Comparison of ENCODE assay signal across 19 cellular contexts in the genomic region with DNA sequence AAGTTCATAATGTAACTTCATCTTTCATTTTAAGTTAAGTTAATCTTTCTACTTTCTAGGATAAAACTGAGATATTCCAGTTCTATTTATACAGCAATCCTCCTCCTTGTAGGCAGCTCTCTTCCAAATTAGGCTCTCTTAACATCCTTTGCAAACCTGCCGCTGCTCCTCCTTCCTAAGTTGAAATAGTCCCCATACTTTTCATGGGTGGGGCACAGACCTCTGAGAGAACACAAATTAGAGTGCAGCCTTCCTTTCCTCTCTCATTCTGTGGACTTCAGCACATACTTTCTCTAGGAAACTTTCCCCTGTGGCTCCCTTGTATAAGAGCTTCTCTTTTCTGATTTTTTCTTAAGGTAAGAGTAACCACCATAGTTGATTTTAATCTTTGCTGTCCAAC. TPM values are rescaled to one million over a fixed set of nuclear protein-coding genes. Genes with fewer than 3 reads are reported as not detected.
DNase-seq lines count a peak whose midpoint lies in the region; ATAC-seq, FAIRE-seq and TF ChIP-seq lines count a peak whose summit lies in the region.
"Had no signal": no experiment of that assay in that cellular context is flagged by ENCODE, and none has a peak within 500 bp of the region (broad histone marks: within the 10 kb centered on the region; RNA-seq: fewer than 3 reads in every experiment).

No MANE protein-coding gene starts in this region.

- H3K9me3 ChIP-seq in HCT116 (ENCODE audit: control insufficient read depth in 1 of 2, insufficient read depth in 1 of 2, low read depth in 1 of 2, low read length in 2 of 2): no peaks in the 10 kb centered on the region
- no peaks in the 10 kb centered on the region for H3K9me3 ChIP-seq in astrocyte (ENCODE audit: insufficient read depth, low read depth, low read length)
- no peaks in the 10 kb centered on the region for H3K9me3 ChIP-seq in thoracic aorta
- H3K9me3 ChIP-seq: pancreas had no signal

- TF ChIP-seq POLR2A in HCT116 (IDR thresholded peaks at IDR 0.05; ENCODE audit: borderline replicate concordance, extremely low read depth, insufficient read depth, insufficient read length): no peak

- RAD21 ChIA-PET in HCT116 (lab: Charles Lee; ENCODE audit: low non-redundant PET in 1 of 2, low total read pairs in 2 of 2, uncharacterized antibody in 2 of 2, unreplicated experiment in 2 of 2): no interaction called here

- peak overlapping the region; percentile 10; the same call in 1 of the 2 replicates for H3K27ac ChIP-seq in HCT116 (ENCODE audit: low read depth, low read length)
- H3K27ac ChIP-seq in astrocyte (ENCODE audit: low read depth, low read length): no peak overlapping the region
- peak overlapping the region; percentile 2 to 80 for H3K27ac ChIP-seq in thoracic aorta
- H3K27ac ChIP-seq: cardiac muscle cell, heart right ventricle, pancreas, WERI-Rb-1 had no signal

- FAIRE-seq in astrocyte (lab: Jason Lieb, UNC): no peak
- FAIRE-seq: pancreas had no signal

- no peak for TF ChIP-seq RAD21 in HCT116 (IDR thresholded peaks at IDR 0.05; ENCODE audit: low read depth)

- no peaks in the 10 kb centered on the region for H3K27me3 Mint-ChIP-seq in astrocyte (ENCODE audit: low read depth, unreplicated experiment)
- H3K27me3 Mint-ChIP-seq: activated naive CD8-positive, alpha-beta T cell had no signal

- no peak for TF ChIP-seq CTCF in HCT116 (IDR thresholded peaks at IDR 0.05 in 2 of 3, conservative IDR thresholded peaks at IDR 0.05 in 1 of 3; ENCODE audit: borderline replicate concordance in 1 of 3, insufficient read depth in 1 of 3, low read depth in 2 of 3, low read length in 2 of 3)
- no peak for TF ChIP-seq CTCF in astrocyte (IDR thresholded peaks at IDR 0.05; ENCODE audit: insufficient read depth, low read depth, low read length)
- TF ChIP-seq CTCF in thoracic aorta (IDR thresholded peaks at IDR 0.05): no peak

- H3K27me3 ChIP-seq in HCT116 (ENCODE audit: insufficient read depth, low read length): no peaks in the 10 kb centered on the region
- no peaks in the 10 kb centered on the region for H3K27me3 ChIP-seq in astrocyte (ENCODE audit: insufficient read depth, low read length)
- no peaks in the 10 kb centered on the region for H3K27me3 ChIP-seq in thoracic aorta (replicated peaks; ENCODE audit: insufficient read depth)
- H3K27me3 ChIP-seq: cardiac muscle cell, heart right ventricle, pancreas had no signal

- H3K9me3 Mint-ChIP-seq in astrocyte (ENCODE audit: unreplicated experiment): no peaks in the 10 kb centered on the region
- H3K9me3 Mint-ChIP-seq: activated T-cell treated with anti-CD3 and anti-CD28 coated beads, Interleukin-2, amount 50 U/mL, for 72 hours had no signal

- intact Hi-C loops in HCT116 (cut with micrococcal nuclease): loop anchor here (5.0 kb wide), 1 partner anchor 114 kb away; the partner anchor contains the start of gene RALBP1
- intact Hi-C loops in left colon (cut with DNase I, micrococcal nuclease): no loop called here

- no peaks in the 10 kb centered on the region for H4K20me1 ChIP-seq in HCT116 (ENCODE audit: insufficient read depth)
- peaks cover 15% of the 10 kb centered on the region for H4K20me1 ChIP-seq in astrocyte (ENCODE audit: insufficient read depth, low read length)

- peak overlapping the region; percentile 28 for H3K9ac ChIP-seq in HCT116 (ENCODE audit: low read length)
- no peak overlapping the region for H3K9ac ChIP-seq in astrocyte (ENCODE audit: low read length)

- no peaks in the 10 kb centered on the region for H3K9me2 ChIP-seq in HCT116 (ENCODE audit: insufficient read depth)

- BruUV-seq in HCT116 (replicated peaks; lab: Mats Ljungman, UMichigan): no TSS peak

- ATAC-seq in HCT116 (no peak), left colon (peak; percentile 31), thoracic aorta (ENCODE audit: insufficient number of reproducible peaks, low FRiP score, low read depth) (no peak), GM18511 (IDR thresholded peaks at IDR 0.05; ENCODE audit: unreplicated experiment) (no peak)
- ATAC-seq: activated CD8-positive, alpha-beta T cell treated with anti-CD3 and anti-CD28 coated beads, Interleukin-2, amount 10 ng/mL, durations not matched to agents 7 days and 5 days; activated T-cell treated with anti-CD3 and anti-CD28 coated beads, Interleukin-2, amount 50 U/mL, for 72 hours; heart right ventricle; pancreas had no signal

- H3K4me3 Mint-ChIP-seq in astrocyte (ENCODE audit: unreplicated experiment): peak overlapping the region; percentile 13
- H3K4me3 Mint-ChIP-seq: activated CD8-positive, alpha-beta T cell treated with anti-CD3 and anti-CD28 coated beads, Interleukin-2, amount 10 ng/mL, durations not matched to agents 7 days and 5 days; activated naive CD8-positive, alpha-beta T cell; activated T-cell treated with anti-CD3 and anti-CD28 coated beads, Interleukin-2, amount 50 U/mL, for 72 hours had no signal

- H3K4me3 ChIP-seq in HCT116 (replicated peaks in 1 of 2; ENCODE audit: low read depth in 1 of 2, low read length in 2 of 2) (peak overlapping the region in 1 of 2 experiments; percentile 40; a peak in 2 of 4 replicates), astrocyte (ENCODE audit: insufficient read depth, low read depth, low read length) (no peak overlapping the region), thoracic aorta (peak overlapping the region; percentile 56)
- H3K4me3 ChIP-seq: cardiac muscle cell, heart right ventricle, pancreas had no signal

- H3K4me1 Mint-ChIP-seq in astrocyte (ENCODE audit: low read depth, unreplicated experiment): peaks cover 21% of the 10 kb centered on the region

- H3K4me1 ChIP-seq in HCT116 (ENCODE audit: control insufficient read depth in 1 of 2, insufficient read depth in 2 of 2, low read length in 2 of 2): peaks cover 33 to 53% of the 10 kb centered on the region in 2 experiments
- peaks cover 18% of the 10 kb centered on the region for H3K4me1 ChIP-seq in astrocyte (ENCODE audit: insufficient read depth, low read length)
- H3K4me1 ChIP-seq in thoracic aorta (ENCODE audit: control insufficient read depth in 1 of 2, low read depth in 2 of 2): peaks cover 54 to 66% of the 10 kb centered on the region in 2 donors
- H3K4me1 ChIP-seq: pancreas had no signal

- peak overlapping the region; percentile 41 for H3K27ac Mint-ChIP-seq in astrocyte (ENCODE audit: unreplicated experiment)
- H3K27ac Mint-ChIP-seq: activated CD8-positive, alpha-beta T cell treated with anti-CD3 and anti-CD28 coated beads, Interleukin-2, amount 10 ng/mL, durations not matched to agents 7 days and 5 days; activated naive CD8-positive, alpha-beta T cell; activated T-cell treated with anti-CD3 and anti-CD28 coated beads, Interleukin-2, amount 50 U/mL, for 72 hours had no signal

- 0 out of 2 replicates have a peak, but pooled peaks cover 2% of the 10 kb centered on the region for H3K79me2 ChIP-seq in HCT116 (ENCODE audit: insufficient read depth, low read length)
- H3K79me2 ChIP-seq in astrocyte (ENCODE audit: insufficient read depth, low read length): peaks cover 21% of the 10 kb centered on the region

- CTCF ChIA-PET in HCT116 (lab: Charles Lee): no interaction called here

- POLR2A ChIA-PET in HCT116 (lab: Charles Lee): no interaction called here

- H2AFZ ChIP-seq in HCT116 (ENCODE audit: low read depth, low read length, poor library complexity, severe bottlenecking): no peak overlapping the region
- H2AFZ ChIP-seq in astrocyte (ENCODE audit: low read depth, low read length): no peak overlapping the region

- H3K36me3 Mint-ChIP-seq in astrocyte (ENCODE audit: low read depth, unreplicated experiment): peaks cover 7% of the 10 kb centered on the region

- peak overlapping the region; percentile 75 for H3K4me2 ChIP-seq in HCT116 (ENCODE audit: low read length)
- H3K4me2 ChIP-seq in astrocyte (ENCODE audit: low read length): no peak overlapping the region

- H3K36me3 ChIP-seq in HCT116 (ENCODE audit: control insufficient read depth in 1 of 2, insufficient read depth in 2 of 2, low read length in 2 of 2): peaks cover 0 to 5% of the 10 kb centered on the region in 2 experiments; a peak in 1 of 4 replicates
- H3K36me3 ChIP-seq in astrocyte (ENCODE audit: insufficient read depth, low read length): no peaks in the 10 kb centered on the region
- peaks cover 4% of the 10 kb centered on the region for H3K36me3 ChIP-seq in thoracic aorta
- H3K36me3 ChIP-seq: pancreas, WERI-Rb-1 had no signal

- no peak for DNase-seq in HCT116 (ENCODE audit: low read depth, low spot score)
- peak; percentile 35 for DNase-seq in astrocyte (ENCODE audit: low read depth)
- no peak for DNase-seq in left colon
- no peak for DNase-seq in thoracic aorta (ENCODE audit: low spot score)
- no peak for DNase-seq in globus pallidus (ENCODE audit: low spot score)
- no peak for DNase-seq in NCI-H1417 (lab: John Stamatoyannopoulos, UW)
- DNase-seq in NCI-H2196 (lab: John Stamatoyannopoulos, UW; ENCODE audit: unreplicated experiment): no peak
- DNase-seq: activated CD8-positive, alpha-beta T cell treated with anti-CD3 and anti-CD28 coated beads, Interleukin-2, amount 10 ng/mL, durations not matched to agents 7 days and 5 days; activated T-cell treated with anti-CD3 and anti-CD28 coated beads, Interleukin-2, amount 50 U/mL, for 72 hours; effector CD8-positive, alpha-beta T cell; GOT3; heart right ventricle; NCI-H146; NCI-H2227 treated with DMSO at 0.1 percent for 48 hours; pancreas; WERI-Rb-1 had no signal

TF ChIP-seq in HCT116, 20 proteins besides CTCF, POLR2A, EP300 and RAD21:
- TF ChIP-seq ZBTB33 (IDR thresholded peaks at IDR 0.05; ENCODE audit: extremely low read depth, insufficient replicate concordance, low read length) (no peak), CBX3 (IDR thresholded peaks at IDR 0.05; ENCODE audit: low read depth) (no peak)

RNA-seq across cellular contexts. Expression of gene TWSG1, which starts 28.3 kb away (rescaled TPM):
- total RNA-seq in HCT116 (2021; ENCODE audit: unreplicated experiment) (35.7 TPM), astrocyte (44.7 and 48.4 TPM in 2 replicates), left colon (10 to 100 TPM; 24.5 to 26.7 TPM), thoracic aorta (100 to 1,000 TPM; 107 to 130 TPM)
- 23.2 and 24.5 TPM in 2 replicates for polyA plus RNA-seq in HCT116 (2012)
